9 cellular contexts compared by ENCODE assay signal in the genomic region with DNA sequence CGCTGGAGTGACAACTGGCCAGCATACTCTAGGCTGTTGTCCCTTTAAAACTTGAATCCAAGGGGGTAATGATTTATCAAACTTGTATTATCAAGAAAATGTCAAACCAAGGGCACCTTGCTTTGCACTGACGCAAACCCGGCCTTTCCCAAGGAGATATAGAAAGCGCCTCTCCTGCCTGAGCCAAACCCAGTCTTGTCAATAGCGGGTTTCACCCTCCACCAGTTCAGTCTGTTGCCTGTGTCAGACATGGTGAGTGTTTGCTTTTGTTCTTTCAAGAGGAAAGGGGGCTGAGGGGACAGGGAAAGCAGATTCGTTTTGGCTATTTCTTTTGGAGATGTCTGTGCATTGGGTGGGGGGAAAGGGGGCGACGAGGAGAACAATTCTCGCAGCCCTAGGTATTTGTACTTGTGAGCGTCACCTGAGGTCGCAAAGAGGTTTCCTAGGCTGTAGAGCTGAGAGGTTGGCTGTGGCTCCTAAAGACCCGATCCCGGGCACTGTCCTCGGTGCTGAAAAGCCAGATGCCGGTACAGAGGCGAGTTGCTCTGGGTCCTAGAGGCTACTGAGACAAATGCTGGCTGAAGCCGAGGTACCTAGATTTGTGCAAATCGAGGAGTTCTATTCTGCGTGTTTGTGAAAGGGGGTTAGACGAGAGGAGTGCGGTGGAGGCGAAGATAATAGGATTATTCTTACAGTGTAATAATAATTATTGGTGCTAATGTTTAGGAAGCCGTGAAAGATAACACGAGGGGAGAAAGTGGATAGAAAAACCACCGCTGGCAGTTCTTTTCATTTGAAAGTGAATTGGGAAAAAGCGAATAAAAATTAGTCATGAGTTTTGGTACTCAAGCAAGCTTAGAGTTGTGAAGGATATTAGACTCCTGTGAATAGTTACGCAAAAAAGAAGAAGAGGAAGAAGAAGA. TPM values are rescaled to one million over a fixed set of nuclear protein-coding genes. Genes with fewer than 3 reads are reported as not detected.
DNase-seq lines count a peak whose midpoint lies in the region; ATAC-seq, FAIRE-seq and TF ChIP-seq lines count a peak whose summit lies in the region.
"Had no signal": no experiment of that assay in that cellular context is flagged by ENCODE, and none has a peak within 500 bp of the region (broad histone marks: within the 10 kb centered on the region; RNA-seq: fewer than 3 reads in every experiment).

A gene (plus strand): TSS at position 185 of the 923 bp plus-strand sequence. CDS start 65 bp downstream, at position 250.

- POLR2A ChIA-PET in activated CD4-positive, alpha-beta memory T cell treated with anti-CD3 and anti-CD28 coated beads, Interleukin-2, amount 10 ng/mL, durations not matched to agents 7 days and 5 days (lab: Charles Lee) = no interaction called here

- H3K4me3 ChIP-seq in HFF-Myc (replicated peaks; ENCODE audit: low read depth, low read length) = no peak within 1 kb of the TSS

- H3K27me3 Mint-ChIP-seq in activated CD4-positive, alpha-beta memory T cell treated with anti-CD3 and anti-CD28 coated beads, Interleukin-2, amount 10 ng/mL, durations not matched to agents 7 days and 5 days = peaks cover 91% of the 10 kb centered on the region

- no peak for ATAC-seq in GM19395 (IDR thresholded peaks at IDR 0.05; ENCODE audit: unreplicated experiment)
- no peak for ATAC-seq in GM19351 (IDR thresholded peaks at IDR 0.05; ENCODE audit: unreplicated experiment)

- TF ChIP-seq CTCF in HFF-Myc (IDR thresholded peaks at IDR 0.05; ENCODE audit: low read depth, low read length, missing control alignments) (no peak), D721Med (IDR thresholded peaks at IDR 0.05; ENCODE audit: insufficient read depth, missing control alignments) (no peak)

- no peaks in the 10 kb centered on the region for H3K9me3 Mint-ChIP-seq in activated CD4-positive, alpha-beta memory T cell treated with anti-CD3 and anti-CD28 coated beads, Interleukin-2, amount 10 ng/mL, durations not matched to agents 7 days and 5 days

- peaks cover 4% of the 10 kb centered on the region for H3K4me1 Mint-ChIP-seq in activated CD4-positive, alpha-beta memory T cell treated with anti-CD3 and anti-CD28 coated beads, Interleukin-2, amount 10 ng/mL, durations not matched to agents 7 days and 5 days

- no peak within 1 kb of the TSS for H3K27ac Mint-ChIP-seq in activated CD4-positive, alpha-beta memory T cell treated with anti-CD3 and anti-CD28 coated beads, Interleukin-2, amount 10 ng/mL, durations not matched to agents 7 days and 5 days

- DNase-seq in AG08396 (ENCODE audit: low spot score) (peak; percentile 77), HFF-Myc (ENCODE audit: extremely low read depth, low read depth) (peak; percentile 22), iPS-NIHi11 (ENCODE audit: low spot score) (peak; percentile 86), D721Med (ENCODE audit: insufficient read length, low spot score) (no peak), NCI-H2029 treated with DMSO at 0.1 percent for 48 hours (lab: John Stamatoyannopoulos, UW) (no peak)
- DNase-seq in activated CD4-positive, alpha-beta memory T cell treated with anti-CD3 and anti-CD28 coated beads, Interleukin-2, amount 10 ng/mL, durations not matched to agents 7 days and 5 days = peak; percentile 44
- DNase-seq: naive B cell had no signal

- no peak within 1 kb of the TSS for H3K4me3 Mint-ChIP-seq in activated CD4-positive, alpha-beta memory T cell treated with anti-CD3 and anti-CD28 coated beads, Interleukin-2, amount 10 ng/mL, durations not matched to agents 7 days and 5 days

- CTCF ChIA-PET in activated CD4-positive, alpha-beta memory T cell treated with anti-CD3 and anti-CD28 coated beads, Interleukin-2, amount 10 ng/mL, durations not matched to agents 7 days and 5 days (lab: Charles Lee) = interaction anchor here (0.7 to 1.4 kb wide), 4 partner anchors 9 to 467 kb away, joined by 3 to 4 read pairs (median 3); no protein-coding TSS in a partner anchor

- no peak for FAIRE-seq in D721Med (lab: Jason Lieb, UNC)

- H3K36me3 Mint-ChIP-seq in activated CD4-positive, alpha-beta memory T cell treated with anti-CD3 and anti-CD28 coated beads, Interleukin-2, amount 10 ng/mL, durations not matched to agents 7 days and 5 days (ENCODE audit: low read depth) = peaks cover 2% of the 10 kb centered on the region

RNA-seq across cellular contexts. Expression of the gene that starts here (rescaled TPM):
- not detected for total RNA-seq in activated CD4-positive, alpha-beta memory T cell treated with anti-CD3 and anti-CD28 coated beads, Interleukin-2, amount 10 ng/mL, durations not matched to agents 7 days and 5 days

Comparison
In these comparisons a context has a peak if more than half of its experiments do, and no peak if none do; other contexts are left out.
1. Peak in DNase-seq in activated CD4-positive, alpha-beta memory T cell treated with anti-CD3 and anti-CD28 coated beads, Interleukin-2, amount 10 ng/mL, durations not matched to agents 7 days and 5 days; RNA of the gene not detected or under 1 TPM.
2. DNase-seq: peak in AG08396 (single experiment), HFF-Myc (single experiment) and iPS-NIHi11 (single experiment); none in D721Med (single experiment) and NCI-H2029 treated with DMSO at 0.1 percent for 48 hours (single experiment).